Comparison of ENCODE assay signal across 10 cellular contexts in the genomic region with DNA sequence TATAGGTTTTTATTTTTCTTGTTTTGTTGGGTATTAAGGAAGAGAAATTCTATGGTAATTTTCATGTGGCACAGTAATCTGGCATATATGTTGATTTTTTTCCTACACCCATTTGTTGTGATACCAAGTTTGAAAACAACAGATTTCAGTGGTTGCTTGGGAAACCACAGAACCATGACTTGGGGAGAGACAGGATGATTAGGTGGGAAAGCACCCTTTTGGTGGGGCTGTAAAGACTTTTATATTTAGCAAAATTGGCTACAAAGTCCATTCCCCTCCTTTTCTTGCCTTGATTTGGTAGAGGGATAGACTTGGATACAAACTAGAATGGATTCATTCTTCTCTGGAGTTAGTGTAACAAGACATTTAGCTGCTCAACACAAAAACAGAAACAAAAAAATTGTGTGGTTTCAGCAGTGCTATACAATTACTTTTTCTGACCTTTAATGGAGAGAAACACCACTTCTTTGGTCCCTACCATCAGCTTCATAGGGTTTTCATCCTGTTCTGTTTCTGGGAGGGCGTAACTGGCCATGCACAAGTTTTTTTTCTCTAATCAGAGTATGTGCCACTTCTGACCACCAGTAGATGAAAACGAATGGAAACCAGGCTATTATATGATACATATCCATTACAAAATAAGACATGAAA. TPM values are rescaled to one million over a fixed set of nuclear protein-coding genes. Genes with fewer than 3 reads are reported as not detected.
DNase-seq lines count a peak whose midpoint lies in the region; ATAC-seq, FAIRE-seq and TF ChIP-seq lines count a peak whose summit lies in the region.
"Had no signal": no experiment of that assay in that cellular context is flagged by ENCODE, and none has a peak within 500 bp of the region (broad histone marks: within the 10 kb centered on the region; RNA-seq: fewer than 3 reads in every experiment).

No MANE protein-coding gene starts in this region.

- peak overlapping the region; percentile 48 for H3K4me3 Mint-ChIP-seq in central memory CD8-positive, alpha-beta T cell

- H3K27ac Mint-ChIP-seq in central memory CD8-positive, alpha-beta T cell (ENCODE audit: low read depth): peak overlapping the region; percentile 88

- no peak overlapping the region for H3K4me3 ChIP-seq in right atrium auricular region
- H3K4me3 ChIP-seq: gastroesophageal sphincter, smooth muscle cell, thyroid gland had no signal

- peak; percentile 73 for FAIRE-seq in GM18507 (lab: Jason Lieb, UNC)

- H3K27ac ChIP-seq in right atrium auricular region: no peak overlapping the region
- H3K27ac ChIP-seq: gastroesophageal sphincter, thyroid gland had no signal

- H3K36me3 ChIP-seq in right atrium auricular region: no peaks in the 10 kb centered on the region
- H3K36me3 ChIP-seq: gastroesophageal sphincter, thyroid gland had no signal

- H3K36me3 Mint-ChIP-seq in central memory CD8-positive, alpha-beta T cell (ENCODE audit: insufficient read depth): peaks cover 76% of the 10 kb centered on the region

- DNase-seq in GM18507 (ENCODE audit: extremely low spot score, insufficient read length, low read depth) (peak; percentile 28), NCI-H82 (lab: John Stamatoyannopoulos, UW) (no peak), DMS 273 (lab: John Stamatoyannopoulos, UW; ENCODE audit: unreplicated experiment) (no peak), right atrium auricular region (ENCODE audit: low spot score) (no peak)
- DNase-seq in central memory CD8-positive, alpha-beta T cell (ENCODE audit: low spot score in 2 of 2): no peak
- DNase-seq: thyroid gland had no signal

- H3K4me1 Mint-ChIP-seq in central memory CD8-positive, alpha-beta T cell: peaks cover 70% of the 10 kb centered on the region

- ATAC-seq in GM21367 (IDR thresholded peaks at IDR 0.05; ENCODE audit: unreplicated experiment) (peak; percentile 48), HG03159 (IDR thresholded peaks at IDR 0.05; ENCODE audit: unreplicated experiment) (peak; percentile 60)
- peak; percentile 59 for ATAC-seq in central memory CD8-positive, alpha-beta T cell (replicated peaks; ENCODE audit: extremely low read depth, poor library complexity, severe bottlenecking)
- ATAC-seq: gastroesophageal sphincter had no signal

- no peaks in the 10 kb centered on the region for H3K9me3 Mint-ChIP-seq in central memory CD8-positive, alpha-beta T cell

- no peaks in the 10 kb centered on the region for H3K27me3 ChIP-seq in right atrium auricular region
- H3K27me3 ChIP-seq: thyroid gland had no signal

- no peaks in the 10 kb centered on the region for H3K4me1 ChIP-seq in right atrium auricular region
- H3K4me1 ChIP-seq: thyroid gland had no signal

- no peaks in the 10 kb centered on the region for H3K9me3 ChIP-seq in right atrium auricular region
- H3K9me3 ChIP-seq: gastroesophageal sphincter, thyroid gland had no signal

- no peaks in the 10 kb centered on the region for H3K27me3 Mint-ChIP-seq in central memory CD8-positive, alpha-beta T cell

- no peak for TF ChIP-seq CTCF in right atrium auricular region (IDR thresholded peaks at IDR 0.05)

RNA-seq across cellular contexts. Expression of a gene that starts 52.7 kb away (rescaled TPM):
- total RNA-seq in right atrium auricular region: 1 to 10 TPM; 4.7 TPM
